ENCODE assay signal across 8 cellular contexts in genomic region chr14:69648480-69649414, GRCh38. TPM values are rescaled to one million over a fixed set of nuclear protein-coding genes. Genes with fewer than 3 reads are reported as not detected.
DNase-seq lines count a peak whose midpoint lies in the region; ATAC-seq and TF ChIP-seq lines count a peak whose summit lies in the region.

No MANE protein-coding gene starts in this region.

- intact Hi-C loops in CD4-positive, alpha-beta T cell (cut with DNase I, micrococcal nuclease): loop anchor here in 1 of 2 experiments (5.0 kb wide), 1 partner anchor 36 kb away; the partner anchor contains the start of gene SUSD6

- no peaks in the 10 kb centered on the region for H3K27me3 ChIP-seq in CD4-positive, alpha-beta T cell (ENCODE audit: control insufficient read depth, insufficient read depth, low read length)

- H3K9me3 Mint-ChIP-seq in CD4-positive, alpha-beta T cell: no peaks in the 10 kb centered on the region
- no peaks in the 10 kb centered on the region for H3K9me3 Mint-ChIP-seq in endothelial cell (ENCODE audit: unreplicated experiment)
- H3K9me3 Mint-ChIP-seq in osteocyte (ENCODE audit: unreplicated experiment): no peaks in the 10 kb centered on the region

- ATAC-seq in CD4-positive, alpha-beta T cell (ENCODE audit: poor library complexity): no peak
- ATAC-seq in GM19468 (IDR thresholded peaks at IDR 0.05; ENCODE audit: extremely low read depth, unreplicated experiment) (peak; percentile 53), HG02970 (IDR thresholded peaks at IDR 0.05; ENCODE audit: low FRiP score, unreplicated experiment) (no peak)

- H3K27me3 Mint-ChIP-seq in CD4-positive, alpha-beta T cell: no peaks in the 10 kb centered on the region
- peaks cover 7% of the 10 kb centered on the region for H3K27me3 Mint-ChIP-seq in endothelial cell (ENCODE audit: unreplicated experiment)
- no peaks in the 10 kb centered on the region for H3K27me3 Mint-ChIP-seq in osteocyte (ENCODE audit: unreplicated experiment)

- peak overlapping the region; percentile 10 for H3K27ac Mint-ChIP-seq in CD4-positive, alpha-beta T cell
- peak overlapping the region; percentile 43 for H3K27ac Mint-ChIP-seq in endothelial cell (ENCODE audit: unreplicated experiment)
- H3K27ac Mint-ChIP-seq in osteocyte (ENCODE audit: unreplicated experiment): peak overlapping the region; percentile 88

- H3K9me3 ChIP-seq in CD4-positive, alpha-beta T cell (ENCODE audit: control insufficient read depth, low read length): no peaks in the 10 kb centered on the region

- TF ChIP-seq CTCF in CD4-positive, alpha-beta T cell (IDR thresholded peaks at IDR 0.05): no peak
- no peak for TF ChIP-seq CTCF in endothelial cell (IDR thresholded peaks at IDR 0.05; ENCODE audit: unreplicated experiment)
- no peak for TF ChIP-seq CTCF in osteocyte (IDR thresholded peaks at IDR 0.05)

- peaks cover 86% of the 10 kb centered on the region for H3K4me1 Mint-ChIP-seq in CD4-positive, alpha-beta T cell (ENCODE audit: low read depth)
- H3K4me1 Mint-ChIP-seq in endothelial cell (ENCODE audit: unreplicated experiment) (peaks cover 85% of the 10 kb centered on the region), osteocyte (ENCODE audit: unreplicated experiment) (peaks cover 63% of the 10 kb centered on the region)

- POLR2A ChIA-PET in CD4-positive, alpha-beta T cell (lab: Charles Lee): interaction anchor here (0.6 to 1.3 kb wide), 4 partner anchors 12 to 640 kb away, joined by 3 to 4 read pairs (median 4); no protein-coding TSS in a partner anchor
- POLR2A ChIA-PET in HEK293T (lab: Yijun Ruan, JAX): interaction anchor here (1.4 kb wide), 1 partner anchor 10 kb away, joined by 5 read pairs; no protein-coding TSS in a partner anchor

- CTCF ChIA-PET in CD4-positive, alpha-beta T cell (lab: Charles Lee): no interaction called here
- CTCF ChIA-PET in HEK293T (lab: Yijun Ruan, JAX): interaction anchor here (0.6 to 0.7 kb wide), 2 partner anchors 8 to 442 kb away, joined by 3 read pairs; no protein-coding TSS in a partner anchor

- no peak for DNase-seq in CD4-positive, alpha-beta T cell
- DNase-seq in NCI-H526 treated with DMSO at 0.1 percent for 48 hours (lab: John Stamatoyannopoulos, UW): peak; percentile 65
- no peak for DNase-seq in endothelial cell (ENCODE audit: low spot score)
- DNase-seq in osteocyte (ENCODE audit: extremely low spot score, unreplicated experiment): no peak
- DNase-seq in HEK293T (ENCODE audit: extremely low spot score): no peak
- DNase-seq in cerebellum (ENCODE audit: low spot score): no peak

- H3K27ac ChIP-seq in CD4-positive, alpha-beta T cell (ENCODE audit: low read depth, low read length): no peak overlapping the region

- peaks cover 16% of the 10 kb centered on the region for H3K36me3 Mint-ChIP-seq in CD4-positive, alpha-beta T cell (ENCODE audit: low read depth)
- H3K36me3 Mint-ChIP-seq in endothelial cell (ENCODE audit: low read depth, unreplicated experiment) (peaks cover 20% of the 10 kb centered on the region), osteocyte (ENCODE audit: unreplicated experiment) (peaks cover 1% of the 10 kb centered on the region)

- no peak overlapping the region for H3K4me3 Mint-ChIP-seq in CD4-positive, alpha-beta T cell
- H3K4me3 Mint-ChIP-seq in endothelial cell (ENCODE audit: unreplicated experiment) (no peak overlapping the region), osteocyte (ENCODE audit: unreplicated experiment) (peak overlapping the region; percentile 26)

TF ChIP-seq in HEK293T, 16 proteins besides CTCF, POLR2A, EP300 and RAD21:
- TF ChIP-seq SP1 (IDR thresholded peaks at IDR 0.05): no peak
- TF ChIP-seq NFRKB (IDR thresholded peaks at IDR 0.05): no peak
- no peak for TF ChIP-seq PKNOX1 (IDR thresholded peaks at IDR 0.05)
- TF ChIP-seq BHLHE40 (IDR thresholded peaks at IDR 0.05; ENCODE audit: borderline replicate concordance): no peak
- no peak for TF ChIP-seq FOXM1 (IDR thresholded peaks at IDR 0.05; ENCODE audit: borderline replicate concordance)
- TF ChIP-seq HDGF (IDR thresholded peaks at IDR 0.05; ENCODE audit: borderline replicate concordance): no peak
- TF ChIP-seq ELF4 (IDR thresholded peaks at IDR 0.05): no peak

RNA-seq across cellular contexts. Expression of gene SUSD6, which starts 37.4 kb away (rescaled TPM):
- total RNA-seq in CD4-positive, alpha-beta T cell: 10 to 100 TPM; 93.7 to 95.1 TPM
- total RNA-seq in endothelial cell (ENCODE audit: unreplicated experiment): 71.5 TPM
- total RNA-seq in osteocyte: 30.6 and 31.2 TPM in 2 replicates
- 11.5 TPM for total RNA-seq in cerebellum

Comparison
In these comparisons a context has a peak if more than half of its experiments do, and no peak if none do; other contexts are left out.
1. H3K27ac Mint-ChIP-seq: peak in every context shown above with its lines; median percentile 88 in osteocyte; 43 in endothelial cell; 10 in CD4-positive, alpha-beta T cell.